8 cellular contexts compared by ENCODE assay signal in genomic region chr10:125720002-125720382, GRCh38. TPM values are rescaled to one million over a fixed set of nuclear protein-coding genes. Genes with fewer than 3 reads are reported as not detected.
DNase-seq lines count a peak whose midpoint lies in the region; ATAC-seq, FAIRE-seq and TF ChIP-seq lines count a peak whose summit lies in the region.

No MANE protein-coding gene starts in this region.

- peaks cover 33 to 36% of the 10 kb centered on the region in 2 donors for H3K36me3 Mint-ChIP-seq in CD14-positive monocyte

- no peak for FAIRE-seq in RCC 7860 (lab: Jason Lieb, UNC)

- no peaks in the 10 kb centered on the region for H3K27me3 ChIP-seq in muscle layer of colon (ENCODE audit: control insufficient read depth in 1 of 2, insufficient read depth in 2 of 2, low read length in 2 of 2)

- H3K27ac ChIP-seq in muscle layer of colon (ENCODE audit: low read depth, low read length), result peak overlapping the region; percentile 94

- peaks cover 36% of the 10 kb centered on the region for H3K36me3 ChIP-seq in muscle layer of colon (ENCODE audit: insufficient read depth, low read length)

- intact Hi-C loops in CD14-positive monocyte (cut with micrococcal nuclease), result loop anchor here in 1 of 2 donors (10.0 kb wide), 1 partner anchor 105 kb away; the partner anchor contains the start of genes BCCIP and UROS

- DNase-seq in CD14-positive monocyte (ENCODE audit: low spot score), result no peak
- DNase-seq in Jurkat, Clone E6-1 (ENCODE audit: low read depth, low spot score), result no peak
- peak; percentile 3 for DNase-seq in choroid plexus epithelial cell (ENCODE audit: low read depth)
- no peak for DNase-seq in RCC 7860 (ENCODE audit: low spot score)
- DNase-seq in NCI-H1105 (lab: John Stamatoyannopoulos, UW), result no peak

- peak overlapping the region; percentile 92 to 98 (median 95) for H3K27ac Mint-ChIP-seq in CD14-positive monocyte

- H3K9me3 Mint-ChIP-seq in CD14-positive monocyte, result peaks cover 0 to 18% (median 14%) of the 10 kb centered on the region in 7 donors

- H3K4me1 Mint-ChIP-seq in CD14-positive monocyte, result peaks cover 15% of the 10 kb centered on the region

- no peaks in the 10 kb centered on the region for H3K9me3 ChIP-seq in muscle layer of colon (ENCODE audit: low read length)

- H3K9ac ChIP-seq in muscle layer of colon (ENCODE audit: low read length), result peak overlapping the region; percentile 99

- H3K4me3 ChIP-seq in Jurkat, Clone E6-1 (ENCODE audit: low read length), result peak overlapping the region; percentile 79
- H3K4me3 ChIP-seq in choroid plexus epithelial cell (ENCODE audit: low read depth, low read length), result peak overlapping the region; percentile 92
- peak overlapping the region; percentile 98 to 100 for H3K4me3 ChIP-seq in muscle layer of colon (ENCODE audit: low read depth in 1 of 2, low read length in 2 of 2)

- ATAC-seq in GM19463 (IDR thresholded peaks at IDR 0.05; ENCODE audit: unreplicated experiment), result no peak
- no peak for ATAC-seq in HG02571 (IDR thresholded peaks at IDR 0.05; ENCODE audit: unreplicated experiment)

- peaks cover 10% of the 10 kb centered on the region for H3K4me1 ChIP-seq in muscle layer of colon (ENCODE audit: insufficient read depth, low read length)

- peaks cover 0 to 2% (median 0%) of the 10 kb centered on the region in 3 donors for H3K27me3 Mint-ChIP-seq in CD14-positive monocyte (ENCODE audit: low read depth in 3 of 3)

- H3K4me3 Mint-ChIP-seq in CD14-positive monocyte, result peak overlapping the region; percentile 98

- no peak for TF ChIP-seq CTCF in CD14-positive monocyte (IDR thresholded peaks at IDR 0.05)
- TF ChIP-seq CTCF in choroid plexus epithelial cell (conservative IDR thresholded peaks at IDR 0.05; ENCODE audit: low read depth, low read length), result no peak

RNA-seq across cellular contexts. Expression of gene EDRF1, which starts 0.5 kb away (rescaled TPM):
- 1 to 10 TPM; 4.6 to 5.3 TPM for polyA plus RNA-seq in CD14-positive monocyte
- 30.1 TPM for polyA plus RNA-seq in Jurkat, Clone E6-1 (2012; ENCODE audit: insufficient read depth, insufficient read length)

RNA-seq across cellular contexts. Expression of gene TEX36, which starts 37.0 kb away (rescaled TPM):
- not detected for polyA plus RNA-seq in CD14-positive monocyte
- polyA plus RNA-seq in Jurkat, Clone E6-1 (2012; ENCODE audit: insufficient read depth, insufficient read length), result not detected

RNA-seq across cellular contexts. Expression of gene MMP21, which starts 55.6 kb away (rescaled TPM):
- not detected for polyA plus RNA-seq in CD14-positive monocyte
- polyA plus RNA-seq in Jurkat, Clone E6-1 (2012; ENCODE audit: insufficient read depth, insufficient read length), result not detected
